12 cellular contexts compared by ENCODE assay signal in genomic region chr2:18299423-18300212, GRCh38.
A peak's percentile ranks its signal among the peaks of the same experiment; 100 is the strongest.
DNase-seq lines count a peak whose midpoint lies in the region; ATAC-seq and TF ChIP-seq lines count a peak whose summit lies in the region.
"Had no signal": no experiment of that assay in that cellular context is flagged by ENCODE, and none has a peak within 500 bp of the region (broad histone marks: within the 10 kb centered on the region; RNA-seq: fewer than 3 reads in every experiment).

No MANE protein-coding gene starts in this region.

- H3K9me3 Mint-ChIP-seq in Caco-2 (ENCODE audit: unreplicated experiment) = no peaks in the 10 kb centered on the region
- H3K9me3 Mint-ChIP-seq in endothelial cell (ENCODE audit: unreplicated experiment) = no peaks in the 10 kb centered on the region
- no peaks in the 10 kb centered on the region for H3K9me3 Mint-ChIP-seq in activated naive CD8-positive, alpha-beta T cell treated with anti-CD3 and anti-CD28 coated beads, Interleukin-2, amount 50 U/mL, for 24 hours
- H3K9me3 Mint-ChIP-seq: activated B cell treated with CpG ODN at 0.5 μM for 24 hours; central memory CD8-positive, alpha-beta T cell had no signal

- no peaks in the 10 kb centered on the region for H3K27me3 ChIP-seq in Caco-2 (replicated peaks; ENCODE audit: control insufficient read depth, insufficient read depth, low read length)
- H3K27me3 ChIP-seq: stomach had no signal

- H3K27me3 Mint-ChIP-seq in Caco-2 (ENCODE audit: insufficient read depth, unreplicated experiment) (no peaks in the 10 kb centered on the region), endothelial cell (ENCODE audit: unreplicated experiment) (peaks cover 2% of the 10 kb centered on the region)
- H3K27me3 Mint-ChIP-seq in activated naive CD8-positive, alpha-beta T cell treated with anti-CD3 and anti-CD28 coated beads, Interleukin-2, amount 50 U/mL, for 24 hours = no peaks in the 10 kb centered on the region
- H3K27me3 Mint-ChIP-seq: activated B cell treated with CpG ODN at 0.5 μM for 24 hours; central memory CD8-positive, alpha-beta T cell had no signal

- no peaks in the 10 kb centered on the region for H3K9me3 ChIP-seq in Caco-2
- no peaks in the 10 kb centered on the region for H3K9me3 ChIP-seq in mesodermal cell (ENCODE audit: control insufficient read depth, low read length)
- H3K9me3 ChIP-seq: stomach had no signal

- H3K4me1 ChIP-seq in Caco-2 (peaks cover 38% of the 10 kb centered on the region), mesodermal cell (ENCODE audit: control insufficient read depth, insufficient read depth, low read length, poor library complexity, severe bottlenecking) (peaks cover 31% of the 10 kb centered on the region)
- H3K4me1 ChIP-seq: stomach had no signal

- H3K4me3 Mint-ChIP-seq in Caco-2 (ENCODE audit: unreplicated experiment) = peak overlapping the region; percentile 72
- no peak overlapping the region for H3K4me3 Mint-ChIP-seq in endothelial cell (ENCODE audit: unreplicated experiment)
- no peak overlapping the region for H3K4me3 Mint-ChIP-seq in activated naive CD8-positive, alpha-beta T cell treated with anti-CD3 and anti-CD28 coated beads, Interleukin-2, amount 50 U/mL, for 24 hours
- H3K4me3 Mint-ChIP-seq: activated B cell treated with CpG ODN at 0.5 μM for 24 hours; central memory CD8-positive, alpha-beta T cell had no signal

- POLR2A ChIA-PET in Caco-2 (lab: Charles Lee) = no interaction called here

- ATAC-seq in HG03354 (IDR thresholded peaks at IDR 0.05; ENCODE audit: poor library complexity, severe bottlenecking, unreplicated experiment) = no peak
- ATAC-seq in activated naive CD8-positive, alpha-beta T cell treated with anti-CD3 and anti-CD28 coated beads, Interleukin-2, amount 50 U/mL, for 24 hours = no peak

- H3K36me3 Mint-ChIP-seq in Caco-2 (ENCODE audit: insufficient read depth, unreplicated experiment) (peaks cover 7% of the 10 kb centered on the region), endothelial cell (ENCODE audit: low read depth, unreplicated experiment) (no peaks in the 10 kb centered on the region)
- no peaks in the 10 kb centered on the region for H3K36me3 Mint-ChIP-seq in activated naive CD8-positive, alpha-beta T cell treated with anti-CD3 and anti-CD28 coated beads, Interleukin-2, amount 50 U/mL, for 24 hours (ENCODE audit: low read depth)

- H3K27ac Mint-ChIP-seq in Caco-2 (ENCODE audit: unreplicated experiment) = peak overlapping the region; percentile 94
- H3K27ac Mint-ChIP-seq in endothelial cell (ENCODE audit: unreplicated experiment) = peak overlapping the region; percentile 83
- no peak overlapping the region for H3K27ac Mint-ChIP-seq in activated naive CD8-positive, alpha-beta T cell treated with anti-CD3 and anti-CD28 coated beads, Interleukin-2, amount 50 U/mL, for 24 hours
- H3K27ac Mint-ChIP-seq: activated B cell treated with CpG ODN at 0.5 μM for 24 hours had no signal

- no peaks in the 10 kb centered on the region for H3K36me3 ChIP-seq in Caco-2 (ENCODE audit: control insufficient read depth, insufficient read depth, low read length)
- no peaks in the 10 kb centered on the region for H3K36me3 ChIP-seq in mesodermal cell (ENCODE audit: control insufficient read depth, insufficient read depth, low read length)
- H3K36me3 ChIP-seq: stomach had no signal

- intact Hi-C loops in Caco-2 (cut with micrococcal nuclease; ENCODE audit: unreplicated experiment) = loop anchor here (1.0 to 2.0 kb wide), 5 partner anchors 12 to 89 kb away; no protein-coding TSS in a partner anchor

- CTCF ChIA-PET in Caco-2 (lab: Charles Lee) = no interaction called here

- H3K4me1 Mint-ChIP-seq in Caco-2 (ENCODE audit: low read depth, unreplicated experiment) = peaks cover 18% of the 10 kb centered on the region
- peaks cover 4% of the 10 kb centered on the region for H3K4me1 Mint-ChIP-seq in endothelial cell (ENCODE audit: unreplicated experiment)
- H3K4me1 Mint-ChIP-seq in activated naive CD8-positive, alpha-beta T cell treated with anti-CD3 and anti-CD28 coated beads, Interleukin-2, amount 50 U/mL, for 24 hours = no peaks in the 10 kb centered on the region
- H3K4me1 Mint-ChIP-seq: activated B cell treated with CpG ODN at 0.5 μM for 24 hours; central memory CD8-positive, alpha-beta T cell had no signal

- TF ChIP-seq CTCF in Caco-2 (IDR thresholded peaks at IDR 0.05; ENCODE audit: insufficient read depth in 1 of 2, low read depth in 1 of 2, low read length in 1 of 2, severe bottlenecking in 1 of 2, unreplicated experiment in 1 of 2) (no peak), endothelial cell (IDR thresholded peaks at IDR 0.05; ENCODE audit: unreplicated experiment) (no peak)

- DNase-seq in Caco-2 = peak; percentile 85 to 91
- peak; percentile 98 for DNase-seq in NCI-H226
- DNase-seq in endothelial cell (ENCODE audit: low spot score) = peak; percentile 15
- no peak for DNase-seq in activated naive CD8-positive, alpha-beta T cell treated with anti-CD3 and anti-CD28 coated beads, Interleukin-2, amount 50 U/mL, for 24 hours
- DNase-seq in NCI-H2029 (lab: John Stamatoyannopoulos, UW) = no peak
- DNase-seq in CD1c-positive myeloid dendritic cell (ENCODE audit: extremely low spot score) = no peak
- DNase-seq: activated B cell treated with CpG ODN at 0.5 μM for 24 hours, NCI-H1436, stomach had no signal

- 60 to 86% methylated on average over 6 to 9 of the region's 9 CpGs for WGBS in mesodermal cell (ENCODE audit: insufficient coverage in 2 of 2), 2 experiments

- H3K4me3 ChIP-seq in Caco-2 (ENCODE audit: low read depth, low read length) (0 out of 2 replicates have a peak overlapping the region, but pooled peaks have one; percentile 9), mesodermal cell (ENCODE audit: extremely low read depth, insufficient read depth, low read length, poor library complexity, severe bottlenecking) (no peak overlapping the region)
- H3K4me3 ChIP-seq: stomach had no signal

- H3K27ac ChIP-seq in mesodermal cell (ENCODE audit: low read depth, low read length, severe bottlenecking) = peak overlapping the region; percentile 94
- H3K27ac ChIP-seq: stomach had no signal

- BruUV-seq in Caco-2 (replicated peaks; lab: Mats Ljungman, UMichigan) = no TSS peak

Comparison
In these comparisons a context has a peak if more than half of its experiments do, and no peak if none do; other contexts are left out.
1. DNase-seq: peak in Caco-2 (2 of 2), NCI-H226 (single experiment) and endothelial cell (single experiment); none in activated naive CD8-positive, alpha-beta T cell treated with anti-CD3 and anti-CD28 coated beads, Interleukin-2, amount 50 U/mL, for 24 hours (single experiment), NCI-H2029 (single experiment) and CD1c-positive myeloid dendritic cell (single experiment).